In genomic region chr20:58466309-58466708, GRCh38 we compare ENCODE assay signal across 28 cellular contexts. TPM values are rescaled to one million over a fixed set of nuclear protein-coding genes. Genes with fewer than 3 reads are reported as not detected.
"Had no signal": no experiment of that assay in that cellular context is flagged by ENCODE, and none has a peak within 500 bp of the region (broad histone marks: within the 10 kb centered on the region; RNA-seq: fewer than 3 reads in every experiment).

No MANE protein-coding gene starts in this region.

- H3K27ac Mint-ChIP-seq: memory B cell; naive thymus-derived CD4-positive, alpha-beta T cell; natural killer cell treated with Interleukin-12 subunit alpha and Interleukin-12 subunit beta and Interleukin-15 and Interleukin-18, amount 100 ng/mL, for 72 hours; neural progenitor cell; stimulated activated naive B cell treated with anti-CD40 and anti-IgM and Interleukin-4, amounts not matched to agents 10 μg/mL and 1 μg/mL and 100 μg/mL, for 72 hours had no signal

- H3K4me1 ChIP-seq: parathyroid adenoma, psoas muscle, testis, thyroid gland had no signal

- H3K36me3 Mint-ChIP-seq: memory B cell; natural killer cell treated with Interleukin-12 subunit alpha and Interleukin-12 subunit beta and Interleukin-15 and Interleukin-18, amount 100 ng/mL, for 72 hours; neural progenitor cell had no signal

- H3K27me3 Mint-ChIP-seq: memory B cell; naive thymus-derived CD4-positive, alpha-beta T cell had no signal

- H3K36me3 ChIP-seq: left ventricle myocardium inferior, neural progenitor cell, neutrophil, stomach, thyroid gland, uterus had no signal

- H3K27ac ChIP-seq: hepatocyte, left ventricle myocardium inferior, neural progenitor cell, neutrophil, parathyroid adenoma, psoas muscle, skin epidermis, stomach, testis, thyroid gland, uterus had no signal

- H3K9me3 Mint-ChIP-seq: memory B cell; naive thymus-derived CD4-positive, alpha-beta T cell; natural killer cell treated with Interleukin-12 subunit alpha and Interleukin-12 subunit beta and Interleukin-15 and Interleukin-18, amount 100 ng/mL, for 72 hours; neural progenitor cell; stimulated activated naive B cell treated with anti-CD40 and anti-IgM and Interleukin-4, amounts not matched to agents 10 μg/mL and 1 μg/mL and 100 μg/mL, for 72 hours had no signal

- H3K27me3 ChIP-seq: hepatocyte, neural progenitor cell, testis, thyroid gland, uterus had no signal

- H3K4me3 ChIP-seq: hepatocyte, left ventricle myocardium inferior, mucosa of descending colon, neural progenitor cell, psoas muscle, skin epidermis, stomach, thyroid gland, uterus had no signal

- H3K9me3 ChIP-seq: left ventricle myocardium inferior, mucosa of descending colon, neutrophil, psoas muscle, stomach, testis, thyroid gland, uterus had no signal

- H3K4me3 Mint-ChIP-seq: memory B cell; naive thymus-derived CD4-positive, alpha-beta T cell; natural killer cell treated with Interleukin-12 subunit alpha and Interleukin-12 subunit beta and Interleukin-15 and Interleukin-18, amount 100 ng/mL, for 72 hours; neural progenitor cell; stimulated activated naive B cell treated with anti-CD40 and anti-IgM and Interleukin-4, amounts not matched to agents 10 μg/mL and 1 μg/mL and 100 μg/mL, for 72 hours had no signal

- H3K9ac ChIP-seq: neural progenitor cell, parathyroid adenoma had no signal

- ATAC-seq: mucosa of descending colon; naive thymus-derived CD4-positive, alpha-beta T cell; psoas muscle; sciatic nerve; stimulated activated naive B cell treated with anti-CD40 and anti-IgM and Interleukin-4, amounts not matched to agents 10 μg/mL and 1 μg/mL and 100 μg/mL, for 72 hours; stimulated activated naive CD8-positive, alpha-beta T cell treated with anti-CD3 and anti-CD28 coated beads, Interleukin-15, Interleukin-2, amounts not matched to agents 100 U/mL and 50 U/mL, for 24 hours had no signal

- H2AFZ ChIP-seq: hepatocyte, neural progenitor cell, parathyroid adenoma had no signal

- DNase-seq: islet precursor cell; left ventricle myocardium inferior; midbrain; mucosa of descending colon; naive thymus-derived CD4-positive, alpha-beta T cell; occipital lobe; psoas muscle; stimulated activated CD4-positive, alpha-beta T cell treated with anti-CD3 and anti-CD28 coated beads, Interleukin-12 subunit alpha, Interleukin-12 subunit beta, amount 100 ng/mL, for 4 hours; stimulated activated CD4-positive, alpha-beta T cell treated with anti-CD3 and anti-CD28 coated beads, Interleukin-15, amount 100 ng/mL, for 24 hours; stimulated activated CD4-positive, alpha-beta T cell treated with anti-CD3 and anti-CD28 coated beads, Interleukin-2, amount 100 ng/mL, for 24 hours; stimulated activated CD4-positive, alpha-beta T cell treated with anti-CD3 and anti-CD28 coated beads, Interleukin-4, amount 100 ng/mL, for 1 hour; stimulated activated naive B cell treated with anti-CD40 and anti-IgM and Interleukin-4, amounts not matched to agents 10 μg/mL and 1 μg/mL and 100 μg/mL, for 72 hours; stimulated activated naive CD8-positive, alpha-beta T cell treated with anti-CD3 and anti-CD28 coated beads, Interleukin-15, Interleukin-2, amounts not matched to agents 100 U/mL and 50 U/mL, for 24 hours; stomach; testis; thyroid gland; trophoblast cell; uterus had no signal

- H3K79me2 ChIP-seq: hepatocyte had no signal

- H3K4me2 ChIP-seq: hepatocyte, neural progenitor cell had no signal

- H3K4me1 Mint-ChIP-seq: memory B cell; naive thymus-derived CD4-positive, alpha-beta T cell had no signal

RNA-seq across cellular contexts. Expression of gene APCDD1L, which starts 48.9 kb away (rescaled TPM):
- total RNA-seq: lung microvascular endothelial cell; mesenteric fat pad; naive thymus-derived CD4-positive, alpha-beta T cell; natural killer cell treated with Interleukin-12 subunit alpha and Interleukin-12 subunit beta and Interleukin-15 and Interleukin-18, amount 100 ng/mL, for 72 hours; occipital lobe had no signal
- polyA plus RNA-seq: hepatocyte had no signal
